In the genomic region with DNA sequence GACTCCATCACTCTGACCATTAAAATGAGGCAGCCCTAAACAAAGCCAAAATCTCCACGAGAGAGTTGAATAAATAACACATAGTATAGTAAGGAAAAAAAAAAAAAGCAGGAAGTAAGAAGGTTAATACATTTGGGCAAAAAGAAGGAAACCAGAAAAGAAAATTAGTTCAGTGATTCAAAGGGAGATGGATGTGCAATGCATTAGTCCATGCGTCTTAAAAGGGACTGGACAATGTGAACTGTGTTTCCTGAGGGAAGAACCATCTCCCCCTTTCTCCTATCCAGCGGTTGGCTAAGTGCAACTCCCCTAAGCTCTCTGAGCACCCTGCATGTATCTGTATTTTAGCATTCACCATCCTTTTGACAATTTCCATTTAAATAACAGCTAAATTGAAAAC, we compare ENCODE assay signal across 8 cellular contexts. TPM values are rescaled to one million over a fixed set of nuclear protein-coding genes. Genes with fewer than 3 reads are reported as not detected.
DNase-seq lines count a peak whose midpoint lies in the region; ATAC-seq and TF ChIP-seq lines count a peak whose summit lies in the region.

No MANE protein-coding gene starts in this region.

- no peak for TF ChIP-seq CTCF in endothelial cell (IDR thresholded peaks at IDR 0.05; ENCODE audit: unreplicated experiment)
- no peak for TF ChIP-seq CTCF in progenitor cell of endocrine pancreas (IDR thresholded peaks at IDR 0.05; ENCODE audit: unreplicated experiment)

- H3K4me3 Mint-ChIP-seq in endothelial cell (ENCODE audit: unreplicated experiment) = peak overlapping the region; percentile 99
- peak overlapping the region; percentile 97 for H3K4me3 Mint-ChIP-seq in progenitor cell of endocrine pancreas (ENCODE audit: low read depth)

- H3K27me3 Mint-ChIP-seq in endothelial cell (ENCODE audit: unreplicated experiment) (no peaks in the 10 kb centered on the region), progenitor cell of endocrine pancreas (no peaks in the 10 kb centered on the region)

- H3K9me3 Mint-ChIP-seq in endothelial cell (ENCODE audit: unreplicated experiment) = no peaks in the 10 kb centered on the region
- H3K9me3 Mint-ChIP-seq in progenitor cell of endocrine pancreas (ENCODE audit: low read depth) = no peaks in the 10 kb centered on the region

- peaks cover 5% of the 10 kb centered on the region for H3K36me3 Mint-ChIP-seq in endothelial cell (ENCODE audit: low read depth, unreplicated experiment)
- peaks cover 5% of the 10 kb centered on the region for H3K36me3 Mint-ChIP-seq in progenitor cell of endocrine pancreas (ENCODE audit: insufficient read depth)

- no peak for ATAC-seq in HG03175 (IDR thresholded peaks at IDR 0.05; ENCODE audit: unreplicated experiment)

- H3K4me1 Mint-ChIP-seq in endothelial cell (ENCODE audit: unreplicated experiment) (peaks cover 4% of the 10 kb centered on the region), progenitor cell of endocrine pancreas (ENCODE audit: low read depth) (peaks cover 23% of the 10 kb centered on the region)

- H3K27ac Mint-ChIP-seq in endothelial cell (ENCODE audit: unreplicated experiment) (no peak overlapping the region), progenitor cell of endocrine pancreas (peak overlapping the region; percentile 99)

- DNase-seq in EL = peak; percentile 13
- peak; percentile 27 for DNase-seq in OCI-M1 (lab: John Stamatoyannopoulos, UW)
- no peak for DNase-seq in endothelial cell (ENCODE audit: low spot score)
- no peak for DNase-seq in progenitor cell of endocrine pancreas (ENCODE audit: low spot score, unreplicated experiment)
- DNase-seq in SW480 (ENCODE audit: low spot score) = no peak
- no peak for DNase-seq in midbrain (lab: John Stamatoyannopoulos, UW)
- DNase-seq in hepatic stellate cell (ENCODE audit: low spot score) = no peak

RNA-seq across cellular contexts. Expression of gene ANKRA2, which starts 1.4 kb away (rescaled TPM):
- 12.9 TPM for total RNA-seq in endothelial cell (ENCODE audit: unreplicated experiment)
- 27.3 and 28.4 TPM in 2 replicates for total RNA-seq in progenitor cell of endocrine pancreas

RNA-seq across cellular contexts. Expression of gene UTP15, which starts 1.5 kb away (rescaled TPM):
- total RNA-seq in endothelial cell (ENCODE audit: unreplicated experiment) (17.2 TPM), progenitor cell of endocrine pancreas (20.6 and 21.8 TPM in 2 replicates)

Comparison
In these comparisons a context has a peak if more than half of its experiments do, and no peak if none do; other contexts are left out.
1. DNase-seq: peak in EL (single experiment) and OCI-M1 (single experiment); none in endothelial cell (single experiment), progenitor cell of endocrine pancreas (single experiment), SW480 (single experiment), midbrain (single experiment) and hepatic stellate cell (single experiment).